Comparison of ENCODE assay signal across 11 cellular contexts in genomic region chr15:91357527-91357926, GRCh38.
"Had no signal": no experiment of that assay in that cellular context is flagged by ENCODE, and none has a peak within 500 bp of the region (broad histone marks: within the 10 kb centered on the region; RNA-seq: fewer than 3 reads in every experiment).

No MANE protein-coding gene starts in this region.

- FAIRE-seq: H1, H54 had no signal

- ATAC-seq: GM23338, HCT116 had no signal

- H2AFZ ChIP-seq: GM23248, GM23338 had no signal

- H3K9me3 ChIP-seq: HAP-1 had no signal

- H3K4me3 Mint-ChIP-seq: GM23338, H9, HFFc6 had no signal

- H3K9ac ChIP-seq: GM23248 had no signal

- DNase-seq: GM23248, GOT3, H7, H9, HCEC 1CT, HFFc6 had no signal

- H3K27ac ChIP-seq: GM23248 had no signal

- H3K27ac Mint-ChIP-seq: GM23338, H9, HFFc6 had no signal

- H3K4me1 ChIP-seq: HAP-1 had no signal

- H3K4me1 Mint-ChIP-seq: GM23338 had no signal

- H3K4me2 ChIP-seq: GM23338 had no signal

- H3K4me3 ChIP-seq: GM23248, GM23338, HAP-1 had no signal

- H3K36me3 ChIP-seq: HAP-1 had no signal
